Comparison of ENCODE assay signal across 19 cellular contexts in genomic region chr18:8477615-8478014, GRCh38.
"Had no signal": no experiment of that assay in that cellular context is flagged by ENCODE, and none has a peak within 500 bp of the region (broad histone marks: within the 10 kb centered on the region; RNA-seq: fewer than 3 reads in every experiment).

No MANE protein-coding gene starts in this region.

- H3K4me1 ChIP-seq: colonic mucosa, esophagus squamous epithelium, gastroesophageal sphincter, left lung, lower lobe of right lung had no signal

- H3K9me3 Mint-ChIP-seq: dendritic cell treated with granulocyte-macrophage colony-stimulating factor and Interleukin-4, amounts not matched to agents 40 ng/mL and 50 ng/mL, for 4 days; mesothelial cell of epicardium had no signal

- H3K9me3 ChIP-seq: colonic mucosa, esophagus squamous epithelium, heart left ventricle, left lung, lower lobe of right lung, mucosa of descending colon had no signal

- H3K4me3 Mint-ChIP-seq: dendritic cell treated with granulocyte-macrophage colony-stimulating factor and Interleukin-4, amounts not matched to agents 40 ng/mL and 50 ng/mL, for 4 days; mesothelial cell of epicardium had no signal

- ATAC-seq: esophagus mucosa, left cardiac atrium, left lung, left ventricle myocardium superior had no signal

- H3K4me3 ChIP-seq: colonic mucosa, esophagus squamous epithelium, gastroesophageal sphincter, heart left ventricle, left lung, lower lobe of right lung, mucosa of descending colon had no signal

- H3K27me3 ChIP-seq: colonic mucosa, heart left ventricle, left lung had no signal

- H3K36me3 ChIP-seq: colonic mucosa, esophagus squamous epithelium, gastroesophageal sphincter, heart left ventricle, left lung, lower lobe of right lung had no signal

- H3K27ac ChIP-seq: colonic mucosa, esophagus squamous epithelium, gastroesophageal sphincter, heart left ventricle, left lung, lower lobe of right lung had no signal

- DNase-seq: cerebellar nuclear complex; colonic mucosa; cortex of kidney; effector CD4-positive, alpha-beta T cell; effector memory CD4-positive, alpha-beta T cell; esophagus squamous epithelium; foreskin fibroblast; heart left ventricle; hippocampal formation; left cardiac atrium; left lung; left ventricle myocardium superior; lower lobe of right lung; mesenchymal stem cell; mucosa of descending colon had no signal

- H3K36me3 Mint-ChIP-seq: mesothelial cell of epicardium had no signal

- H3K27ac Mint-ChIP-seq: dendritic cell treated with granulocyte-macrophage colony-stimulating factor and Interleukin-4, amounts not matched to agents 40 ng/mL and 50 ng/mL, for 4 days; mesothelial cell of epicardium had no signal

- H3K4me1 Mint-ChIP-seq: mesothelial cell of epicardium had no signal
